Comparison of ENCODE assay signal across 2 cellular contexts in genomic region chr20:64219730-64220129, GRCh38.
A peak's percentile ranks its signal among the peaks of the same experiment; 100 is the strongest.
TF ChIP-seq lines count a peak whose summit lies in the region.

No MANE protein-coding gene starts in this region.

TF ChIP-seq in GM23338, 12 proteins besides CTCF, POLR2A, EP300 and RAD21:
- no peak for TF ChIP-seq ETS1 (IDR thresholded peaks at IDR 0.05)
- no peak for TF ChIP-seq ZNF462 (CRISPR knock-in tag; IDR thresholded peaks at IDR 0.05)
- TF ChIP-seq NANOG (IDR thresholded peaks at IDR 0.05; ENCODE audit: borderline replicate concordance): no peak
- no peak for TF ChIP-seq ZNF114 (CRISPR knock-in tag; IDR thresholded peaks at IDR 0.05)
- no peak for TF ChIP-seq ZNF331 (CRISPR knock-in tag; IDR thresholded peaks at IDR 0.05; ENCODE audit: low read depth)

TF ChIP-seq in K562, 482 proteins besides CTCF, POLR2A, EP300 and RAD21:
- no peak for TF ChIP-seq CCAR2 (IDR thresholded peaks at IDR 0.05; ENCODE audit: low read depth, low read length)
- no peak for TF ChIP-seq IRF2 (CRISPR knock-in tag; IDR thresholded peaks at IDR 0.05)
- TF ChIP-seq ZNF639 (CRISPR knock-in tag; conservative IDR thresholded peaks at IDR 0.05 in 1 of 2, IDR thresholded peaks at IDR 0.05 in 1 of 2): no peak
- TF ChIP-seq, protein P1, sequence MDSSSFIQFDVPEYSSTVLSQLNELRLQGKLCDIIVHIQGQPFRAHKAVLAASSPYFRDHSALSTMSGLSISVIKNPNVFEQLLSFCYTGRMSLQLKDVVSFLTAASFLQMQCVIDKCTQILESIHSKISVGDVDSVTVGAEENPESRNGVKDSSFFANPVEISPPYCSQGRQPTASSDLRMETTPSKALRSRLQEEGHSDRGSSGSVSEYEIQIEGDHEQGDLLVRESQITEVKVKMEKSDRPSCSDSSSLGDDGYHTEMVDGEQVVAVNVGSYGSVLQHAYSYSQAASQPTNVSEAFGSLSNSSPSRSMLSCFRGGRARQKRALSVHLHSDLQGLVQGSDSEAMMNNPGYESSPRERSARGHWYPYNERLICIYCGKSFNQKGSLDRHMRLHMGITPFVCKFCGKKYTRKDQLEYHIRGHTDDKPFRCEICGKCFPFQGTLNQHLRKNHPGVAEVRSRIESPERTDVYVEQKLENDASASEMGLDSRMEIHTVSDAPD (CRISPR knock-in tag; IDR thresholded peaks at IDR 0.05): no peak
- TF ChIP-seq KAT8 (IDR thresholded peaks at IDR 0.05; ENCODE audit: low read depth): no peak
- TF ChIP-seq ZMIZ1 (IDR thresholded peaks at IDR 0.05; ENCODE audit: low read depth in 2 of 2, low read length in 2 of 2): no peak
- TF ChIP-seq NUFIP1 (IDR thresholded peaks at IDR 0.05; ENCODE audit: partially characterized antibody): no peak
- TF ChIP-seq NBN (IDR thresholded peaks at IDR 0.05; ENCODE audit: low read depth): no peak
- TF ChIP-seq ZBTB43 (CRISPR knock-in tag; IDR thresholded peaks at IDR 0.05): no peak
- TF ChIP-seq, protein P2, sequence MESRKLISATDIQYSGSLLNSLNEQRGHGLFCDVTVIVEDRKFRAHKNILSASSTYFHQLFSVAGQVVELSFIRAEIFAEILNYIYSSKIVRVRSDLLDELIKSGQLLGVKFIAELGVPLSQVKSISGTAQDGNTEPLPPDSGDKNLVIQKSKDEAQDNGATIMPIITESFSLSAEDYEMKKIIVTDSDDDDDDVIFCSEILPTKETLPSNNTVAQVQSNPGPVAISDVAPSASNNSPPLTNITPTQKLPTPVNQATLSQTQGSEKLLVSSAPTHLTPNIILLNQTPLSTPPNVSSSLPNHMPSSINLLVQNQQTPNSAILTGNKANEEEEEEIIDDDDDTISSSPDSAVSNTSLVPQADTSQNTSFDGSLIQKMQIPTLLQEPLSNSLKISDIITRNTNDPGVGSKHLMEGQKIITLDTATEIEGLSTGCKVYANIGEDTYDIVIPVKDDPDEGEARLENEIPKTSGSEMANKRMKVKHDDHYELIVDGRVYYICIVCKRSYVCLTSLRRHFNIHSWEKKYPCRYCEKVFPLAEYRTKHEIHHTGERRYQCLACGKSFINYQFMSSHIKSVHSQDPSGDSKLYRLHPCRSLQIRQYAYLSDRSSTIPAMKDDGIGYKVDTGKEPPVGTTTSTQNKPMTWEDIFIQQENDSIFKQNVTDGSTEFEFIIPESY (CRISPR knock-in tag; IDR thresholded peaks at IDR 0.05): peak; percentile 79
- TF ChIP-seq, protein P3, sequence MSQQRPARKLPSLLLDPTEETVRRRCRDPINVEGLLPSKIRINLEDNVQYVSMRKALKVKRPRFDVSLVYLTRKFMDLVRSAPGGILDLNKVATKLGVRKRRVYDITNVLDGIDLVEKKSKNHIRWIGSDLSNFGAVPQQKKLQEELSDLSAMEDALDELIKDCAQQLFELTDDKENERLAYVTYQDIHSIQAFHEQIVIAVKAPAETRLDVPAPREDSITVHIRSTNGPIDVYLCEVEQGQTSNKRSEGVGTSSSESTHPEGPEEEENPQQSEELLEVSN (IDR thresholded peaks at IDR 0.05; ENCODE audit: borderline replicate concordance in 1 of 2, extremely low read depth in 1 of 2, insufficient read depth in 1 of 2, insufficient read length in 1 of 2, low read depth in 1 of 2, low read length in 1 of 2, poor library complexity in 1 of 2, severe bottlenecking in 1 of 2): peak in 1 of 2 experiments; percentile 15
- TF ChIP-seq HMGN3 (IDR thresholded peaks at IDR 0.05; ENCODE audit: borderline replicate concordance, extremely low read depth, insufficient read length, low read depth, low read length): peak; percentile 32
